8 cellular contexts compared by ENCODE assay signal in the genomic region with DNA sequence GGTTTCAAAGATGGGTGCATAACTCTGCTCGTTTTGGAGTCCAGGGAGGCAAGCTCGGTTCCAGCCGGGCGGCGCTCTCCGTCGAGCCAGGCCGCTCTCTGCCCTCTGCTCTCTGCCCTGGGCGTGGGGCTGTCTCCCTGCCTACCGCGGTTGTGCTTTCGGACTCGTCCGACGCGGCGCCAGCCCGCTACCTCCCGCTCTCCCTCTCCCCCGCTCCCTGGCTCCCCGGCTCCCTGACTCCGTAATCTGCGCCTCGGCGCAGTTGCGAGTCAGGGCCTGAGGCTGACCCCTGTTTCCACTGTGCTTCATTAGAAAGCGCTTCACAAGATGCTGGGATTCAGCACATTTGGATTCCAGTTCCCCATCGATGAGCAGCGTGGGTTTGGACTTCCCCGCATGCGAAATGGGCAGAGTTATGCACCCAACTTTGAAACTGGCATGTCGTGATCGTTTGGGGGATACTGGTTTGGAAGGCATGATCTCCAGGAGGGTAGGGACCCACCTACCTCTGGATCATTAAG. TPM values are rescaled to one million over a fixed set of nuclear protein-coding genes. Genes with fewer than 3 reads are reported as not detected.
DNase-seq lines count a peak whose midpoint lies in the region; ATAC-seq and TF ChIP-seq lines count a peak whose summit lies in the region.

No MANE protein-coding gene starts in this region.

- peaks cover 26% of the 10 kb centered on the region for H3K79me2 ChIP-seq in osteoblast (ENCODE audit: insufficient read depth, low read length)

- H3K27ac Mint-ChIP-seq in CD8-positive, alpha-beta T cell: no peak overlapping the region

- intact Hi-C loops in CD8-positive, alpha-beta T cell (cut with DNase I, micrococcal nuclease): no loop called here

- peaks cover 12% of the 10 kb centered on the region for H4K20me1 ChIP-seq in osteoblast (ENCODE audit: insufficient read depth, low read length)

- ATAC-seq in CD8-positive, alpha-beta T cell: no peak
- ATAC-seq in foreskin keratinocyte (no peak), HG03095 (IDR thresholded peaks at IDR 0.05; ENCODE audit: unreplicated experiment) (no peak), GM18868 (IDR thresholded peaks at IDR 0.05; ENCODE audit: unreplicated experiment) (no peak)

- H3K36me3 Mint-ChIP-seq in CD8-positive, alpha-beta T cell: no peaks in the 10 kb centered on the region

- peak overlapping the region; percentile 73 for H3K4me3 Mint-ChIP-seq in CD8-positive, alpha-beta T cell

- H3K4me1 ChIP-seq in CD8-positive, alpha-beta T cell (ENCODE audit: insufficient read depth, low read length): peaks cover 16% of the 10 kb centered on the region
- H3K4me1 ChIP-seq in foreskin keratinocyte (peaks cover 4% of the 10 kb centered on the region), osteoblast (ENCODE audit: insufficient read depth, low read length) (peaks cover 23% of the 10 kb centered on the region)

- H3K9me3 Mint-ChIP-seq in CD8-positive, alpha-beta T cell: no peaks in the 10 kb centered on the region

- H3K4me3 ChIP-seq in CD8-positive, alpha-beta T cell (ENCODE audit: low read depth, low read length): peak overlapping the region; percentile 65
- H3K4me3 ChIP-seq in WI38 (ENCODE audit: low read depth, low read length): peak overlapping the region; percentile 70
- H3K4me3 ChIP-seq in osteoblast (ENCODE audit: insufficient read depth, low read length): peak overlapping the region; percentile 82

- no peak for TF ChIP-seq CTCF in CD8-positive, alpha-beta T cell (IDR thresholded peaks at IDR 0.05)
- TF ChIP-seq CTCF in WI38 (IDR thresholded peaks at IDR 0.05; ENCODE audit: low read depth, low read length): no peak
- TF ChIP-seq CTCF in foreskin keratinocyte (conservative IDR thresholded peaks at IDR 0.05): no peak
- no peak for TF ChIP-seq CTCF in osteoblast (IDR thresholded peaks at IDR 0.05; ENCODE audit: extremely low read depth, low read depth, low read length)

- H3K27me3 ChIP-seq in CD8-positive, alpha-beta T cell (ENCODE audit: insufficient read depth, low read length): peaks cover 9% of the 10 kb centered on the region
- H3K27me3 ChIP-seq in foreskin keratinocyte (no peaks in the 10 kb centered on the region), osteoblast (ENCODE audit: insufficient read depth, low read length) (no peaks in the 10 kb centered on the region)

- peak overlapping the region; percentile 97 for H3K4me2 ChIP-seq in osteoblast (ENCODE audit: insufficient read depth, low read length)

- peak overlapping the region; percentile 94 for H2AFZ ChIP-seq in osteoblast (ENCODE audit: low read length)

- H3K27me3 Mint-ChIP-seq in CD8-positive, alpha-beta T cell (ENCODE audit: low read depth): peaks cover 58% of the 10 kb centered on the region

- no peak for DNase-seq in CD8-positive, alpha-beta T cell
- DNase-seq in foreskin keratinocyte (no peak), osteoblast (ENCODE audit: insufficient read length, low spot score, missing footprints) (peak; percentile 84), AG08396 (ENCODE audit: low spot score) (no peak), cerebellum (ENCODE audit: low spot score) (no peak)

- peaks cover 23% of the 10 kb centered on the region for H3K4me1 Mint-ChIP-seq in CD8-positive, alpha-beta T cell (ENCODE audit: low read depth)

- POLR2A ChIA-PET in CD8-positive, alpha-beta T cell (lab: Charles Lee): no interaction called here

- no peak overlapping the region for H3K27ac ChIP-seq in CD8-positive, alpha-beta T cell (ENCODE audit: low read depth, low read length)
- H3K27ac ChIP-seq in foreskin keratinocyte (peak overlapping the region; percentile 34), osteoblast (ENCODE audit: low read depth, low read length) (no peak overlapping the region)

- H3K9me3 ChIP-seq in CD8-positive, alpha-beta T cell (ENCODE audit: low read length): no peaks in the 10 kb centered on the region
- H3K9me3 ChIP-seq in osteoblast (ENCODE audit: low read depth, low read length): no peaks in the 10 kb centered on the region

- H3K36me3 ChIP-seq in CD8-positive, alpha-beta T cell (ENCODE audit: insufficient read depth, low read length): no peaks in the 10 kb centered on the region
- no peaks in the 10 kb centered on the region for H3K36me3 ChIP-seq in osteoblast (ENCODE audit: insufficient read depth, low read length)

- CTCF ChIA-PET in CD8-positive, alpha-beta T cell (lab: Charles Lee): no interaction called here

RNA-seq across cellular contexts. Expression of a gene that starts 2.3 kb away (rescaled TPM):
- 1 to 10 TPM; 2.0 to 2.4 TPM for total RNA-seq in CD8-positive, alpha-beta T cell
- total RNA-seq in foreskin keratinocyte (9.5 and 10.6 TPM in 2 replicates), osteoblast (6.8 and 9.0 TPM in 2 replicates), cerebellum (6.6 TPM)
- 7.1 and 7.7 TPM in 2 replicates for polyA plus RNA-seq in foreskin keratinocyte
